In genomic region chr5:163459888-163460561, GRCh38 we compare ENCODE assay signal across 1 cellular context.
TF ChIP-seq lines count a peak whose summit lies in the region.

TSS of gene NUDCD2 (minus strand) at chr5:163460102. CDS start at chr5:163460050, 52 bp downstream.

TF ChIP-seq in K562, 482 proteins besides CTCF, POLR2A, EP300 and RAD21 (continued from another document and continues in another):
- TF ChIP-seq ZNF407 (IDR thresholded peaks at IDR 0.05; ENCODE audit: low read depth) (no peak), UBTF (IDR thresholded peaks at IDR 0.05; ENCODE audit: borderline replicate concordance in 1 of 2, low read depth in 2 of 2, low read length in 2 of 2) (peak; percentile 40 to 43; a peak in 1 of 4 replicates), MYNN (IDR thresholded peaks at IDR 0.05) (no peak), MYNN (CRISPR knock-in tag; IDR thresholded peaks at IDR 0.05) (no peak), PRPF4 (IDR thresholded peaks at IDR 0.05; ENCODE audit: insufficient read depth, low read depth, low read length, poor library complexity, severe bottlenecking) (no peak), ZNF644 (tag; IDR thresholded peaks at IDR 0.05; ENCODE audit: low read depth) (no peak), NONO (IDR thresholded peaks at IDR 0.05; ENCODE audit: low read depth in 2 of 2, low read length in 1 of 2) (no peak), SIX5 (IDR thresholded peaks at IDR 0.05; ENCODE audit: borderline replicate concordance in 1 of 2, insufficient read depth in 1 of 2, low read depth in 1 of 2, low read length in 2 of 2) (no peak), PRMT5 (CRISPR knock-in tag; IDR thresholded peaks at IDR 0.05) (no peak), ZNF77 (CRISPR knock-in tag; IDR thresholded peaks at IDR 0.05) (no peak), EHMT2 (IDR thresholded peaks at IDR 0.05) (no peak), ELK1 (CRISPR knock-in tag; IDR thresholded peaks at IDR 0.05) (no peak), ZBTB49 (CRISPR knock-in tag; IDR thresholded peaks at IDR 0.05; ENCODE audit: borderline replicate concordance) (no peak), SOX6 (IDR thresholded peaks at IDR 0.05) (peak; percentile 46; the same call in 1 of the 2 replicates), ZNF436 (CRISPR knock-in tag; IDR thresholded peaks at IDR 0.05) (no peak), RBM39 (optimal IDR thresholded peaks at IDR 0.05; ENCODE audit: low read depth, low read length) (no peak), RBM15 (IDR thresholded peaks at IDR 0.05; ENCODE audit: insufficient read depth, low read length) (no peak), MEF2D (tag; conservative IDR thresholded peaks at IDR 0.05; ENCODE audit: low read depth) (no peak), ZFP30 (CRISPR knock-in tag; IDR thresholded peaks at IDR 0.05; ENCODE audit: borderline replicate concordance) (no peak), MNT (conservative IDR thresholded peaks at IDR 0.05) (peak; percentile 85 to 88), BRD9 (IDR thresholded peaks at IDR 0.05; ENCODE audit: low read depth, partially characterized antibody) (no peak), HES1 (IDR thresholded peaks at IDR 0.05; ENCODE audit: low read depth) (no peak), GABPB1 (CRISPR knock-in tag; IDR thresholded peaks at IDR 0.05) (no peak; the same call in 1 of the 2 replicates), RAD51 (IDR thresholded peaks at IDR 0.05; ENCODE audit: borderline replicate concordance, low read depth) (no peak), ZFP1 (CRISPR knock-in tag; IDR thresholded peaks at IDR 0.05) (no peak), RBM25 (IDR thresholded peaks at IDR 0.05; ENCODE audit: low read depth, low read length, severe bottlenecking) (peak; percentile 80), EWSR1 (IDR thresholded peaks at IDR 0.05; ENCODE audit: borderline replicate concordance, low read depth, partially characterized antibody) (no peak), GTF2B (IDR thresholded peaks at IDR 0.05; ENCODE audit: extremely low read depth, insufficient read length) (no peak), BRCA1 (IDR thresholded peaks at IDR 0.05) (no peak), BRCA1 (CRISPR knock-in tag; IDR thresholded peaks at IDR 0.05) (no peak), NELFE (IDR thresholded peaks at IDR 0.05; ENCODE audit: insufficient read depth, insufficient read length) (no peak), NR0B1 (IDR thresholded peaks at IDR 0.05; ENCODE audit: partially characterized antibody) (no peak), CBX8 (IDR thresholded peaks at IDR 0.05; ENCODE audit: borderline replicate concordance, extremely low read depth, low read depth, low read length, poor library complexity, severe bottlenecking) (no peak), FOXK1 (CRISPR knock-in tag; IDR thresholded peaks at IDR 0.05; ENCODE audit: borderline replicate concordance) (0 out of 2 replicates have a peak, but pooled peaks have one; percentile 29), KAT7 (CRISPR knock-in tag; IDR thresholded peaks at IDR 0.05; ENCODE audit: borderline replicate concordance) (no peak), MECOM (CRISPR knock-in tag; IDR thresholded peaks at IDR 0.05) (no peak), ZNF3 (CRISPR knock-in tag; IDR thresholded peaks at IDR 0.05) (no peak), TAF1 (IDR thresholded peaks at IDR 0.05; ENCODE audit: control insufficient read depth, extremely low read depth, insufficient read depth, low read length, severe bottlenecking) (peak; percentile 77), RUNX1 (IDR thresholded peaks at IDR 0.05; ENCODE audit: low read depth) (no peak), THAP7 (CRISPR knock-in tag; IDR thresholded peaks at IDR 0.05) (no peak), CBX2 (IDR thresholded peaks at IDR 0.05; ENCODE audit: insufficient read depth, low read length, poor library complexity, severe bottlenecking) (no peak), FOXO4 (CRISPR knock-in tag; IDR thresholded peaks at IDR 0.05) (no peak)
